Comparison of ENCODE assay signal across 18 cellular contexts in the genomic region with DNA sequence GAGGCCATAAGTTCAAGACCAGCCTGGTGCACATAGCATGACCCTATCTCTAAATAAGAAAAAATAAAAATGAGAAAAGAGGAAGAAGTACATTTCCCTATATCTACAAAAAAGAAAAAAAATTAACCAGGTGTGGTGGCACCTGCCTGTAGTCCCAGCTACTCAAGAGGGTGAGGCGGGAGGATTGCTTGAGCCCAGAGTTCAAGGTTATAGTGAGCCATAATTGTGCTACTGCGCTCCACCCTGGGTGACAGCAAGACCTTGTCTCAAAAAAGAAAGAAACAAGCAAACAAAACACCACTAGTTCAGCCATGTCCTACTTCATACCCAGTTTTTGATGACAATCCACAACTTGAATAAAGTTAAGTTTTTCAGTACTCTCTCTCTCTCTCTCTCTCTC. TPM values are rescaled to one million over a fixed set of nuclear protein-coding genes. Genes with fewer than 3 reads are reported as not detected.
"Had no signal": no experiment of that assay in that cellular context is flagged by ENCODE, and none has a peak within 500 bp of the region (broad histone marks: within the 10 kb centered on the region; RNA-seq: fewer than 3 reads in every experiment).

No MANE protein-coding gene starts in this region.

- H3K9me3 Mint-ChIP-seq: nephron had no signal

- H3K36me3 ChIP-seq: vagina had no signal

- H3K4me3 ChIP-seq: coronary artery, dorsolateral prefrontal cortex, sigmoid colon, skin epidermis, stomach, upper lobe of left lung, vagina had no signal

- H3K4me3 Mint-ChIP-seq: nephron had no signal

- H3K9me3 ChIP-seq: sigmoid colon, stomach, upper lobe of left lung, vagina had no signal

- DNase-seq: dorsolateral prefrontal cortex; effector CD8-positive, alpha-beta T cell; foreskin melanocyte; head of caudate nucleus; hippocampal formation; mammary epithelial cell; sigmoid colon; stimulated activated CD4-positive, alpha-beta T cell treated with anti-CD3 and anti-CD28 coated beads, Interleukin-12 subunit alpha, Interleukin-12 subunit beta, amount 100 ng/mL, for 4 hours; stimulated activated naive CD4-positive, alpha-beta T cell; stomach; substantia nigra; upper lobe of left lung had no signal

- H3K27me3 ChIP-seq: dorsolateral prefrontal cortex, sigmoid colon, stomach, upper lobe of left lung, vagina had no signal

- H3K27ac Mint-ChIP-seq: nephron had no signal

- H3K27ac ChIP-seq: coronary artery, sigmoid colon, skin epidermis, stomach, upper lobe of left lung, vagina had no signal

- H3K4me1 ChIP-seq: vagina had no signal

RNA-seq across cellular contexts. Expression of a gene that starts 30.7 kb away (rescaled TPM):
- total RNA-seq: kidney epithelial cell, osteoblast had no signal
- polyA plus RNA-seq: mammary epithelial cell had no signal

RNA-seq across cellular contexts. Expression of a gene that starts 30.9 kb away (rescaled TPM):
- total RNA-seq: osteoblast had no signal
- polyA plus RNA-seq: mammary epithelial cell had no signal
